9 cellular contexts compared by ENCODE assay signal in genomic region chr1:1021010-1021845, GRCh38. TPM values are rescaled to one million over a fixed set of nuclear protein-coding genes. Genes with fewer than 3 reads are reported as not detected.
DNase-seq lines count a peak whose midpoint lies in the region; ATAC-seq and TF ChIP-seq lines count a peak whose summit lies in the region.
"Had no signal": no experiment of that assay in that cellular context is flagged by ENCODE, and none has a peak within 500 bp of the region (broad histone marks: within the 10 kb centered on the region; RNA-seq: fewer than 3 reads in every experiment).

No MANE protein-coding gene starts in this region.

- H4K20me1 ChIP-seq in IMR-90 (ENCODE audit: insufficient read depth, low read length), result peaks cover 34% of the 10 kb centered on the region

- peaks cover 9% of the 10 kb centered on the region for H3K36me3 Mint-ChIP-seq in activated naive CD8-positive, alpha-beta T cell treated with anti-CD3 and anti-CD28 coated beads, Interleukin-2, amount 10 ng/mL, durations not matched to agents 7 days and 5 days

- H2AK5ac ChIP-seq in IMR-90 (ENCODE audit: low read depth, low read length), result peak overlapping the region; percentile 13

- H3K18ac ChIP-seq in IMR-90 (ENCODE audit: low read depth, low read length), result peak overlapping the region; percentile 44; the same call in 1 of the 2 replicates

- H3K36me3 ChIP-seq in IMR-90 (ENCODE audit: control insufficient read depth, insufficient read depth, low read length) (peaks cover 19% of the 10 kb centered on the region), iPS DF 6.9 (ENCODE audit: control insufficient read depth, insufficient read depth, low read length) (no peaks in the 10 kb centered on the region), spleen (no peaks in the 10 kb centered on the region)

- H3K27ac ChIP-seq in IMR-90 (ENCODE audit: insufficient read depth, low read length), result peak overlapping the region; percentile 48
- no peak overlapping the region for H3K27ac ChIP-seq in iPS DF 6.9 (ENCODE audit: low read length)
- no peak overlapping the region for H3K27ac ChIP-seq in spleen

- H3K27ac Mint-ChIP-seq in activated naive CD8-positive, alpha-beta T cell treated with anti-CD3 and anti-CD28 coated beads, Interleukin-2, amount 10 ng/mL, durations not matched to agents 7 days and 5 days, result no peak overlapping the region

- peak overlapping the region in 1 of 2 experiments; percentile 69; a peak in 1 of 4 replicates for H4K8ac ChIP-seq in IMR-90 (ENCODE audit: low read depth in 2 of 2, low read length in 2 of 2)

- H2BK20ac ChIP-seq in IMR-90 (ENCODE audit: low read depth, low read length), result peak overlapping the region; percentile 31; the same call in 1 of the 2 replicates

- in situ Hi-C loops in IMR-90 (cut with MboI; ENCODE audit: low sequenced_read_pairs), result no loop called here

- TF ChIP-seq CTCF in IMR-90 (conservative IDR thresholded peaks at IDR 0.05; ENCODE audit: low read depth, low read length) (no peak), spleen (IDR thresholded peaks at IDR 0.05 in 8 of 11, conservative IDR thresholded peaks at IDR 0.05 in 3 of 11) (no peak)

- H3K4ac ChIP-seq in IMR-90 (ENCODE audit: low read depth, low read length), result peak overlapping the region; percentile 87

- H3K4me3 Mint-ChIP-seq in activated naive CD8-positive, alpha-beta T cell treated with anti-CD3 and anti-CD28 coated beads, Interleukin-2, amount 10 ng/mL, durations not matched to agents 7 days and 5 days, result peak overlapping the region; percentile 47

- peak overlapping the region; percentile 86 for H3K4me3 ChIP-seq in IMR-90 (ENCODE audit: insufficient read depth, low read depth, low read length)
- peak overlapping the region; percentile 92; the same call in 1 of the 2 replicates for H3K4me3 ChIP-seq in iPS DF 6.9 (ENCODE audit: low read length)
- peak overlapping the region in 7 of 8 donors; percentile 16 to 92 (median 79) for H3K4me3 ChIP-seq in spleen

- H4K91ac ChIP-seq in IMR-90 (ENCODE audit: insufficient read depth, low read depth, low read length), result peak overlapping the region; percentile 81

- TF ChIP-seq POLR2A in IMR-90 (IDR thresholded peaks at IDR 0.05; ENCODE audit: low read depth, low read length), result no peak
- TF ChIP-seq POLR2A in spleen (IDR thresholded peaks at IDR 0.05), result no peak

- no peak overlapping the region for H2BK15ac ChIP-seq in IMR-90 (ENCODE audit: low read depth, low read length)

- TF ChIP-seq RAD21 in IMR-90 (IDR thresholded peaks at IDR 0.05; ENCODE audit: low read length), result no peak

- H3K4me1 Mint-ChIP-seq in activated naive CD8-positive, alpha-beta T cell treated with anti-CD3 and anti-CD28 coated beads, Interleukin-2, amount 10 ng/mL, durations not matched to agents 7 days and 5 days, result peaks cover 6% of the 10 kb centered on the region

- 61% methylated on average over 3 of the region's 32 CpGs; no CpG with 5 or more reads in 1 of the 2 experiments for WGBS in IMR-90 (ENCODE audit: extremely low coverage in 2 of 2, insufficient read length in 1 of 2), 2 experiments
- no CpG with 5 or more reads among the region's 32 CpGs for WGBS in iPS DF 6.9 (ENCODE audit: insufficient coverage, insufficient read length)
- WGBS in spleen, 5 donors, result 24 to 53% (median 35%) methylated on average over 16 to 32 of the region's 32 CpGs

- DNase-seq in COR-L47 (lab: John Stamatoyannopoulos, UW), result peak; percentile 89
- DNase-seq in IMR-90, result peak; percentile 72
- DNase-seq in activated naive CD8-positive, alpha-beta T cell treated with anti-CD3 and anti-CD28 coated beads, Interleukin-2, amount 10 ng/mL, durations not matched to agents 7 days and 5 days, result no peak
- no peak for DNase-seq in iPS DF 6.9 (ENCODE audit: low read depth, low spot score)
- DNase-seq in spleen, result no peak

- peak overlapping the region; percentile 77 for H3K14ac ChIP-seq in IMR-90 (replicated peaks; ENCODE audit: low read depth, low read length)

- intact Hi-C loops in IMR-90 (cut with micrococcal nuclease), result no loop called here
- intact Hi-C loops in spleen (cut with DNase I; ENCODE audit: low total_unique reads), result no loop called here

- dilution Hi-C loops in IMR-90 (cut with HindIII; ENCODE audit: low sequenced_read_pairs, unreplicated experiment), result no loop called here

- H3K4me1 ChIP-seq in IMR-90 (ENCODE audit: control insufficient read depth, insufficient read depth, low read length), result peaks cover 20% of the 10 kb centered on the region
- peaks cover 27% of the 10 kb centered on the region for H3K4me1 ChIP-seq in iPS DF 6.9 (ENCODE audit: control insufficient read depth, insufficient read depth, low read length)
- H3K4me1 ChIP-seq in spleen, result peaks cover 13 to 67% (median 32%) of the 10 kb centered on the region in 6 donors

- H3K9me3 ChIP-seq in IMR-90 (ENCODE audit: control insufficient read depth, insufficient read depth, low read length) (no peaks in the 10 kb centered on the region), iPS DF 6.9 (ENCODE audit: control insufficient read depth, insufficient read depth, low read length) (no peaks in the 10 kb centered on the region), spleen (no peaks in the 10 kb centered on the region)

- POLR2A ChIA-PET in IMR-90 (lab: Charles Lee; ENCODE audit: unreplicated experiment), result no interaction called here
- POLR2A ChIA-PET in activated naive CD8-positive, alpha-beta T cell treated with anti-CD3 and anti-CD28 coated beads, Interleukin-2, amount 10 ng/mL, durations not matched to agents 7 days and 5 days (lab: Charles Lee), result interaction anchor here (1.0 to 1.2 kb wide), 2 partner anchors 8 to 44 kb away, joined by 3 to 4 read pairs; partner anchors contain the start of gene ISG15

- 0 out of 2 replicates have a peak overlapping the region, but pooled peaks have one; percentile 73 for H3K23ac ChIP-seq in IMR-90 (ENCODE audit: low read depth, low read length)

- H4K5ac ChIP-seq in IMR-90 (ENCODE audit: low read depth, low read length), result peak overlapping the region; percentile 58

- H3K4me2 ChIP-seq in IMR-90 (ENCODE audit: low read depth, low read length), result peak overlapping the region; percentile 82

- H2AK9ac ChIP-seq in IMR-90 (replicated peaks; ENCODE audit: low read depth, low read length, poor library complexity), result peak overlapping the region; percentile 98

- 0 out of 2 replicates have a peak overlapping the region, but pooled peaks have one; percentile 46 for H3K56ac ChIP-seq in IMR-90 (ENCODE audit: extremely low read depth, insufficient read depth, low read length)

- H3K79me1 ChIP-seq in IMR-90 (ENCODE audit: low read depth in 1 of 2, low read length in 2 of 2), result peaks cover 16 to 44% of the 10 kb centered on the region in 2 experiments; a peak in 3 of 4 replicates

- H3K9me1 ChIP-seq in IMR-90 (ENCODE audit: insufficient read depth, low read length), result peaks cover 2% of the 10 kb centered on the region; the same call in 1 of the 2 replicates

- H2BK5ac ChIP-seq in IMR-90 (ENCODE audit: low read depth, low read length, poor library complexity, severe bottlenecking), result peak overlapping the region; percentile 53

- H3K9me3 Mint-ChIP-seq in activated naive CD8-positive, alpha-beta T cell treated with anti-CD3 and anti-CD28 coated beads, Interleukin-2, amount 10 ng/mL, durations not matched to agents 7 days and 5 days, result no peaks in the 10 kb centered on the region

- BruUV-seq in IMR-90 (replicated peaks; lab: Mats Ljungman, UMichigan), result no TSS peak

- H3K27me3 Mint-ChIP-seq in activated naive CD8-positive, alpha-beta T cell treated with anti-CD3 and anti-CD28 coated beads, Interleukin-2, amount 10 ng/mL, durations not matched to agents 7 days and 5 days, result peaks cover 2% of the 10 kb centered on the region

- H3K9ac ChIP-seq in IMR-90 (ENCODE audit: low read depth, low read length), result peak overlapping the region; percentile 50

- peak overlapping the region; percentile 63 for H2BK120ac ChIP-seq in IMR-90 (ENCODE audit: low read depth, low read length)

- ATAC-seq in IMR-90 (ENCODE audit: low read depth) (peak; percentile 22), HG03175 (IDR thresholded peaks at IDR 0.05; ENCODE audit: unreplicated experiment) (no peak), HG02678 (IDR thresholded peaks at IDR 0.05; ENCODE audit: unreplicated experiment) (no peak), HG03342 (IDR thresholded peaks at IDR 0.05; ENCODE audit: unreplicated experiment) (no peak)
- no peak for ATAC-seq in activated naive CD8-positive, alpha-beta T cell treated with anti-CD3 and anti-CD28 coated beads, Interleukin-2, amount 10 ng/mL, durations not matched to agents 7 days and 5 days (ENCODE audit: low read depth)

- H2AFZ ChIP-seq in IMR-90 (replicated peaks; ENCODE audit: low read length, poor library complexity), result peak overlapping the region; percentile 77

- CTCF ChIA-PET in IMR-90 (lab: Yijun Ruan, JAX), result no interaction called here

- H3K27me3 ChIP-seq in IMR-90 (ENCODE audit: control insufficient read depth, insufficient read depth, low read length) (no peaks in the 10 kb centered on the region), iPS DF 6.9 (ENCODE audit: control insufficient read depth, insufficient read depth, low read length) (no peaks in the 10 kb centered on the region), spleen (replicated peaks in 1 of 7) (peaks cover 0 to 38% (median 15%) of the 10 kb centered on the region in 7 donors)

RNA-seq across cellular contexts. Expression of gene AGRN, which starts 1.3 kb away (rescaled TPM):
- 8.1 and 11.4 TPM in 2 replicates for total RNA-seq in IMR-90 (2012; rRNA removed)
- 115 and 124 TPM in 2 replicates for polyA plus RNA-seq in IMR-90 (2012; rRNA removed)
- polyA plus RNA-seq in IMR-90 (2012; cell fraction: cytosol; rRNA removed), result 128 and 199 TPM in 2 replicates
- polyA plus RNA-seq in IMR-90 (2012; cell fraction: nucleus; rRNA removed; ENCODE audit: low replicate concordance), result 291 and 688 TPM in 2 replicates
- 10 to 100 TPM; 18.8 to 19.3 TPM for total RNA-seq in activated naive CD8-positive, alpha-beta T cell treated with anti-CD3 and anti-CD28 coated beads, Interleukin-2, amount 10 ng/mL, durations not matched to agents 7 days and 5 days
- 10 to 100 TPM; 10.6 to 27.2 (median 16.9) TPM for total RNA-seq in spleen
- polyA plus RNA-seq in spleen, result 10 to 100 TPM in 1 of 3 donors, 1 to 10 TPM in 2; 4.6 to 16.3 (median 5.6) TPM

RNA-seq across cellular contexts. Expression of gene ISG15, which starts 7.9 kb away (rescaled TPM):
- total RNA-seq in IMR-90 (2012; rRNA removed) (92.2 and 105 TPM in 2 replicates), spleen (10 to 100 TPM; 23.3 to 93.8 (median 51.0) TPM)
- polyA plus RNA-seq in IMR-90 (2012; rRNA removed) (99.1 and 138 TPM in 2 replicates), spleen (100 to 1,000 TPM; 131 to 230 (median 163) TPM)
- 153 and 262 TPM in 2 replicates for polyA plus RNA-seq in IMR-90 (2012; cell fraction: cytosol; rRNA removed)
- 50.0 and 115 TPM in 2 replicates for polyA plus RNA-seq in IMR-90 (2012; cell fraction: nucleus; rRNA removed; ENCODE audit: low replicate concordance)
- total RNA-seq in activated naive CD8-positive, alpha-beta T cell treated with anti-CD3 and anti-CD28 coated beads, Interleukin-2, amount 10 ng/mL, durations not matched to agents 7 days and 5 days, result 100 to 1,000 TPM; 425 to 457 TPM

RNA-seq across cellular contexts. Expression of gene HES4, which starts 21.3 kb away (rescaled TPM):
- total RNA-seq in IMR-90 (2012; rRNA removed) (1.4 and 3.1 TPM in 2 replicates), spleen (10 to 100 TPM in 5 of 7 donors, 1 to 10 TPM in 2; 3.8 to 39.0 (median 15.4) TPM)
- polyA plus RNA-seq in IMR-90 (2012; rRNA removed) (11.7 and 18.9 TPM in 2 replicates), spleen (10 to 100 TPM; 20.8 to 64.3 (median 27.8) TPM)
- 21.4 and 27.9 TPM in 2 replicates for polyA plus RNA-seq in IMR-90 (2012; cell fraction: cytosol; rRNA removed)
- polyA plus RNA-seq in IMR-90 (2012; cell fraction: nucleus; rRNA removed; ENCODE audit: low replicate concordance), result 217 and 369 TPM in 2 replicates
- 1 to 10 TPM in 1 of 2 experiments, under 1 TPM in 1; 0.60 to 1.1 TPM for total RNA-seq in activated naive CD8-positive, alpha-beta T cell treated with anti-CD3 and anti-CD28 coated beads, Interleukin-2, amount 10 ng/mL, durations not matched to agents 7 days and 5 days

RNA-seq across cellular contexts. Expression of gene PERM1, which starts 39.3 kb away (rescaled TPM):
- not detected in 2 replicates for total RNA-seq in IMR-90 (2012; rRNA removed)
- polyA plus RNA-seq in IMR-90 (2012; rRNA removed), result not detected in 2 replicates
- not detected in 2 replicates for polyA plus RNA-seq in IMR-90 (2012; cell fraction: cytosol; rRNA removed)
- polyA plus RNA-seq in IMR-90 (2012; cell fraction: nucleus; rRNA removed; ENCODE audit: low replicate concordance), result 0.02 and 0.03 TPM in 2 replicates
- not detected for total RNA-seq in activated naive CD8-positive, alpha-beta T cell treated with anti-CD3 and anti-CD28 coated beads, Interleukin-2, amount 10 ng/mL, durations not matched to agents 7 days and 5 days
- under 1 TPM in 3 of 7 donors, not detected in 4; 0.39 to 0.85 (median 0.60) TPM for total RNA-seq in spleen
- polyA plus RNA-seq in spleen, result under 1 TPM; 0.20 to 0.80 (median 0.21) TPM
- total RNA-seq: NCI-H460 had no signal

RNA-seq across cellular contexts. Expression of gene RNF223, which starts 52.9 kb away (rescaled TPM):
- not detected in 2 replicates for total RNA-seq in IMR-90 (2012; rRNA removed)
- not detected in 2 replicates for polyA plus RNA-seq in IMR-90 (2012; rRNA removed)
- not detected in 2 replicates for polyA plus RNA-seq in IMR-90 (2012; cell fraction: cytosol; rRNA removed)
- polyA plus RNA-seq in IMR-90 (2012; cell fraction: nucleus; rRNA removed; ENCODE audit: low replicate concordance), result not detected in 2 replicates
- not detected for total RNA-seq in activated naive CD8-positive, alpha-beta T cell treated with anti-CD3 and anti-CD28 coated beads, Interleukin-2, amount 10 ng/mL, durations not matched to agents 7 days and 5 days
- total RNA-seq in spleen, result not detected
- polyA plus RNA-seq in spleen, result not detected
- total RNA-seq: NCI-H460 had no signal

Comparison
In these comparisons a context has a peak if more than half of its experiments do, and no peak if none do; other contexts are left out.
1. DNase-seq: peak in COR-L47 (single experiment) and IMR-90 (single experiment); none in activated naive CD8-positive, alpha-beta T cell treated with anti-CD3 and anti-CD28 coated beads, Interleukin-2, amount 10 ng/mL, durations not matched to agents 7 days and 5 days (single experiment), iPS DF 6.9 (single experiment) and spleen (single experiment).
2. Peak in every context shown above with its lines, with median percentiles within 50 percentile points of each other: H3K4me3 ChIP-seq.